ENCODE assay signal across 12 cellular contexts in genomic region chr18:2968559-2968958, GRCh38. TPM values are rescaled to one million over a fixed set of nuclear protein-coding genes. Genes with fewer than 3 reads are reported as not detected.
DNase-seq lines count a peak whose midpoint lies in the region; ATAC-seq, FAIRE-seq and TF ChIP-seq lines count a peak whose summit lies in the region.
"Had no signal": no experiment of that assay in that cellular context is flagged by ENCODE, and none has a peak within 500 bp of the region (broad histone marks: within the 10 kb centered on the region; RNA-seq: fewer than 3 reads in every experiment).

No MANE protein-coding gene starts in this region.

- H2BK5ac ChIP-seq in neuronal stem cell (ENCODE audit: low read length), result no peak overlapping the region

- no peak overlapping the region for H3K27ac ChIP-seq in right cardiac atrium (ENCODE audit: low read length)
- peak overlapping the region; percentile 33 to 69 for H3K27ac ChIP-seq in small intestine (ENCODE audit: low read depth in 1 of 2, low read length in 1 of 2)
- no peak overlapping the region for H3K27ac ChIP-seq in neuronal stem cell (replicated peaks; ENCODE audit: low read length)
- H3K27ac ChIP-seq: parathyroid adenoma had no signal

- no peak overlapping the region for H3K4ac ChIP-seq in neuronal stem cell (ENCODE audit: low read length)

- H3K4me3 ChIP-seq in right cardiac atrium (ENCODE audit: low read length) (no peak overlapping the region), small intestine (ENCODE audit: low read depth in 1 of 2, low read length in 2 of 2) (no peak overlapping the region), neuronal stem cell (ENCODE audit: low read length in 2 of 2) (no peak overlapping the region)

- no peak overlapping the region for H4K91ac ChIP-seq in neuronal stem cell (ENCODE audit: low read depth, low read length, poor library complexity)

- H3K27me3 Mint-ChIP-seq in T-helper 2 cell treated with Interferon-gamma antibody and Interleukin-4, amounts not matched to agents 5 μg/mL and 100 μg/mL, for 36 hours (ENCODE audit: low read depth), result no peaks in the 10 kb centered on the region

- H4K8ac ChIP-seq in neuronal stem cell (ENCODE audit: low read depth, low read length), result no peak overlapping the region

- H2AK5ac ChIP-seq in neuronal stem cell (ENCODE audit: low read depth, low read length), result no peak overlapping the region

- peak; percentile 19 to 26 for ATAC-seq in right cardiac atrium

- H3K79me1 ChIP-seq in neuronal stem cell (ENCODE audit: low read depth, low read length), result no peaks in the 10 kb centered on the region

- intact Hi-C loops in right cardiac atrium (cut with DNase I), result no loop called here

- H3K4me3 Mint-ChIP-seq in T-helper 2 cell treated with Interferon-gamma antibody and Interleukin-4, amounts not matched to agents 5 μg/mL and 100 μg/mL, for 36 hours, result peak overlapping the region; percentile 78

- H3K9ac ChIP-seq in neuronal stem cell (ENCODE audit: low read depth, low read length, poor library complexity), result no peak overlapping the region
- H3K9ac ChIP-seq: parathyroid adenoma had no signal

- no peak overlapping the region for H3K4me2 ChIP-seq in neuronal stem cell (ENCODE audit: insufficient read depth, low read length, poor library complexity, severe bottlenecking)

- no peak overlapping the region for H3K23ac ChIP-seq in neuronal stem cell (ENCODE audit: low read depth, low read length, poor library complexity)

- no peak overlapping the region for H2BK12ac ChIP-seq in neuronal stem cell (ENCODE audit: low read length)

- H3K4me1 ChIP-seq in right cardiac atrium (ENCODE audit: control insufficient read depth, insufficient read depth, low read length) (peaks cover 14% of the 10 kb centered on the region), small intestine (ENCODE audit: control insufficient read depth in 2 of 2, insufficient read depth in 1 of 2, low read depth in 1 of 2, low read length in 1 of 2) (peaks cover 35 to 46% of the 10 kb centered on the region in 2 donors), neuronal stem cell (ENCODE audit: control insufficient read depth in 2 of 2, insufficient read depth in 1 of 2, low read depth in 1 of 2, low read length in 2 of 2) (peaks cover 4 to 6% of the 10 kb centered on the region in 2 donors)

- H3K4me1 Mint-ChIP-seq in T-helper 2 cell treated with Interferon-gamma antibody and Interleukin-4, amounts not matched to agents 5 μg/mL and 100 μg/mL, for 36 hours (ENCODE audit: low read depth), result peaks cover 81% of the 10 kb centered on the region

- H3K9me3 ChIP-seq in right cardiac atrium (ENCODE audit: control insufficient read depth, low read length) (no peaks in the 10 kb centered on the region), small intestine (ENCODE audit: control insufficient read depth, low read depth) (no peaks in the 10 kb centered on the region), neuronal stem cell (replicated peaks in 1 of 2; ENCODE audit: control insufficient read depth in 2 of 2, insufficient read depth in 1 of 2, low read depth in 1 of 2, low read length in 2 of 2) (peaks cover 0 to 4% of the 10 kb centered on the region in 2 donors)

- peak overlapping the region; percentile 93 for H3K27ac Mint-ChIP-seq in T-helper 2 cell treated with Interferon-gamma antibody and Interleukin-4, amounts not matched to agents 5 μg/mL and 100 μg/mL, for 36 hours

- no peaks in the 10 kb centered on the region for H3K27me3 ChIP-seq in right cardiac atrium (ENCODE audit: control insufficient read depth, insufficient read depth)
- H3K27me3 ChIP-seq in small intestine (ENCODE audit: control insufficient read depth in 2 of 2, insufficient read depth in 2 of 2, low read length in 2 of 2), result no peaks in the 10 kb centered on the region
- no peaks in the 10 kb centered on the region for H3K27me3 ChIP-seq in neuronal stem cell (ENCODE audit: control insufficient read depth in 3 of 3, insufficient read depth in 3 of 3, low read depth in 1 of 3, low read length in 3 of 3)

- H3K9me3 Mint-ChIP-seq in T-helper 2 cell treated with Interferon-gamma antibody and Interleukin-4, amounts not matched to agents 5 μg/mL and 100 μg/mL, for 36 hours, result no peaks in the 10 kb centered on the region

- peaks cover 45% of the 10 kb centered on the region for H3K36me3 Mint-ChIP-seq in T-helper 2 cell treated with Interferon-gamma antibody and Interleukin-4, amounts not matched to agents 5 μg/mL and 100 μg/mL, for 36 hours (ENCODE audit: low read depth)

- H2AFZ ChIP-seq in neuronal stem cell (ENCODE audit: low read length), result no peak overlapping the region
- H2AFZ ChIP-seq: parathyroid adenoma had no signal

- H3K36me3 ChIP-seq in small intestine (ENCODE audit: control insufficient read depth in 2 of 2, insufficient read depth in 2 of 2, low read length in 2 of 2), result peaks cover 0 to 6% of the 10 kb centered on the region in 2 donors
- H3K36me3 ChIP-seq in neuronal stem cell (replicated peaks in 1 of 2; ENCODE audit: control insufficient read depth in 2 of 2, insufficient read depth in 2 of 2, low read length in 2 of 2), result no peaks in the 10 kb centered on the region

- FAIRE-seq in GM12892 (lab: Jason Lieb, UNC) (peak; percentile 80), small intestine (lab: Jason Lieb, UNC) (no peak)
- FAIRE-seq: urothelium cell line had no signal

- WGBS in right cardiac atrium, result 77% methylated on average over 1 of the region's 1 CpG
- 68 to 81% (median 81%) methylated on average over 1 of the region's 1 CpG for WGBS in small intestine, 3 donors
- no CpG with 5 or more reads among the region's 1 CpG for WGBS in neuronal stem cell (ENCODE audit: extremely low coverage in 2 of 2, insufficient read length in 2 of 2, insufficient replicate concordance in 1 of 2), 2 donors

- no peak overlapping the region for H2BK15ac ChIP-seq in neuronal stem cell (ENCODE audit: low read length)

- TF ChIP-seq POLR2A in GM12892 (IDR thresholded peaks at IDR 0.05; ENCODE audit: low read depth, low read length), result no peak

- DNase-seq in GM12892 (ENCODE audit: insufficient read length) (no peak), right cardiac atrium (no peak), small intestine (no peak), occipital lobe (lab: John Stamatoyannopoulos, UW) (no peak), neuronal stem cell (ENCODE audit: low spot score) (no peak)
- no peak for DNase-seq in T-helper 2 cell treated with Interferon-gamma antibody and Interleukin-4, amounts not matched to agents 5 μg/mL and 100 μg/mL, for 36 hours (ENCODE audit: low spot score)
- DNase-seq in NK-92 treated with Interleukin-12 subunit alpha and Interleukin-12 subunit beta, amount 100 ng/mL, for 24 hours (lab: John Stamatoyannopoulos, UW), result no peak
- DNase-seq: activated CD8-positive, alpha-beta memory T cell treated with anti-CD3 and anti-CD28 coated beads for 24 hours; erythroblast; NCI-H510A had no signal

- H3K18ac ChIP-seq in neuronal stem cell (ENCODE audit: low read length), result no peak overlapping the region

- H2BK120ac ChIP-seq in neuronal stem cell (ENCODE audit: low read depth, low read length), result no peak overlapping the region

- H3K14ac ChIP-seq in neuronal stem cell (ENCODE audit: low read length), result no peak overlapping the region

RNA-seq across cellular contexts. Expression of gene LPIN2, which starts 44.4 kb away (rescaled TPM):
- 14.6 TPM for polyA plus RNA-seq in GM12892 (2012; ENCODE audit: missing spikeins)
- 10 to 100 TPM; 12.6 to 18.1 (median 14.2) TPM for total RNA-seq in right cardiac atrium
- polyA plus RNA-seq in right cardiac atrium, result 5.0 TPM
- polyA plus RNA-seq in small intestine, result 10 to 100 TPM; 20.0 to 91.5 (median 63.0) TPM
- 39.9 TPM for total RNA-seq in occipital lobe
- polyA plus RNA-seq in neuronal stem cell (2013, experiment 1 of 2), result 15.7 TPM
- 15.9 TPM for polyA plus RNA-seq in neuronal stem cell (2013, experiment 2 of 2)

Comparison
In these comparisons a context has a peak if more than half of its experiments do, and no peak if none do; other contexts are left out.
1. H3K27ac ChIP-seq: peak in small intestine (2 of 2); none in right cardiac atrium (single experiment) and neuronal stem cell (single experiment).